Comparison of ENCODE assay signal across 23 cellular contexts in the genomic region with DNA sequence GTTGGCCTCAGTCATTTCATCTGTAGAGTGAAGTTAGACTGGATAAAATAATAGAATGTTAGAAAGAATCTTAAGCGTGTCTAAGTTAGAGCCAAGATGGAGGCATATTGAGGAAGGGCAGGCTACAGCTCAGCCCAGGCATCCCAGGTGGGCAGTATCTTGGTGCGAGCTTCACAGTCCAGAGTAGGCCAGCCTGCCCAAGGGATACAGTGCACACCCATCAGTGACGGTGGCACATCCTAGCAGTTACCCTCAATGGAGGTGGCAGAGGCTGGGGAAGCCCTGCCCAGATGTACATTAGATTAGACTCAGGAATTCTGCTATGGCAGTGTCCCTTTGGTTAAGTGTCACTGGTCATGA. TPM values are rescaled to one million over a fixed set of nuclear protein-coding genes. Genes with fewer than 3 reads are reported as not detected.
DNase-seq lines count a peak whose midpoint lies in the region; ATAC-seq and TF ChIP-seq lines count a peak whose summit lies in the region.
"Had no signal": no experiment of that assay in that cellular context is flagged by ENCODE, and none has a peak within 500 bp of the region (broad histone marks: within the 10 kb centered on the region; RNA-seq: fewer than 3 reads in every experiment).

No MANE protein-coding gene starts in this region.

- H2BK120ac ChIP-seq in H9 (ENCODE audit: low read depth, low read length, poor library complexity, severe bottlenecking): no peak overlapping the region

- H3K27me3 Mint-ChIP-seq in H9 (ENCODE audit: low read depth) (no peaks in the 10 kb centered on the region), endodermal cell (ENCODE audit: insufficient read depth) (no peaks in the 10 kb centered on the region), osteocyte (ENCODE audit: unreplicated experiment) (no peaks in the 10 kb centered on the region)
- H3K27me3 Mint-ChIP-seq: CD4-positive, CD25-positive, alpha-beta regulatory T cell had no signal

- H3K36me3 Mint-ChIP-seq in H9 (ENCODE audit: insufficient read depth in 1 of 3, low read depth in 3 of 3) (peaks cover 2 to 21% (median 16%) of the 10 kb centered on the region in 3 experiments; a peak in 6 of 7 replicates), endodermal cell (ENCODE audit: low read depth) (peaks cover 59% of the 10 kb centered on the region), osteocyte (ENCODE audit: unreplicated experiment) (peaks cover 31% of the 10 kb centered on the region)

- no peak overlapping the region for H2AK5ac ChIP-seq in H9 (ENCODE audit: insufficient read length, low read length)

- H3K4me3 Mint-ChIP-seq in H9 (no peak overlapping the region), endodermal cell (no peak overlapping the region), osteocyte (ENCODE audit: unreplicated experiment) (no peak overlapping the region)
- H3K4me3 Mint-ChIP-seq: CD4-positive, CD25-positive, alpha-beta regulatory T cell had no signal

- H3K79me2 ChIP-seq in H9 (ENCODE audit: insufficient read depth, low read length): no peaks in the 10 kb centered on the region

- no peak overlapping the region for H3K4me2 ChIP-seq in H9 (ENCODE audit: insufficient read depth, insufficient read length, low read length)
- H3K4me2 ChIP-seq: A549 had no signal

- no peak overlapping the region for H2BK15ac ChIP-seq in H9 (ENCODE audit: low read depth, low read length)

- no peak overlapping the region for H3K56ac ChIP-seq in H9 (ENCODE audit: insufficient read length, low read depth, low read length)

- no peak for TF ChIP-seq CTCF in H9 (conservative IDR thresholded peaks at IDR 0.05)
- TF ChIP-seq CTCF in endodermal cell (conservative IDR thresholded peaks at IDR 0.05): no peak
- no peak for TF ChIP-seq CTCF in osteocyte (IDR thresholded peaks at IDR 0.05)

- H3K27me3 ChIP-seq in H9 (ENCODE audit: insufficient read depth, low read length) (no peaks in the 10 kb centered on the region), endodermal cell (ENCODE audit: control insufficient read depth, insufficient read depth, low read length, poor library complexity, severe bottlenecking) (no peaks in the 10 kb centered on the region), HAP-1 (ENCODE audit: low read depth) (no peaks in the 10 kb centered on the region)

- peak overlapping the region; percentile 52 for H2BK12ac ChIP-seq in H9 (ENCODE audit: insufficient read length, low read depth, low read length)

- H4K5ac ChIP-seq in H9 (ENCODE audit: insufficient read length, low read depth, low read length): no peak overlapping the region

- H4K91ac ChIP-seq in H9 (ENCODE audit: insufficient read length, low read depth, low read length): no peak overlapping the region

- H3K23ac ChIP-seq in H9 (ENCODE audit: insufficient read length, low read depth, low read length): no peak overlapping the region

- no peaks in the 10 kb centered on the region for H3K9me3 ChIP-seq in H9 (ENCODE audit: control insufficient read depth, low read depth, low read length)
- no peaks in the 10 kb centered on the region for H3K9me3 ChIP-seq in SK-N-MC (ENCODE audit: low read depth, low read length)
- H3K9me3 ChIP-seq in endodermal cell (ENCODE audit: control insufficient read depth, low read length): no peaks in the 10 kb centered on the region
- H3K9me3 ChIP-seq in HAP-1: no peaks in the 10 kb centered on the region
- H3K9me3 ChIP-seq: A549 had no signal

- H3K23me2 ChIP-seq in H9 (ENCODE audit: insufficient read length, low read depth, low read length, poor library complexity, severe bottlenecking): no peaks in the 10 kb centered on the region

- peak overlapping the region; percentile 6 for H3K18ac ChIP-seq in H9 (ENCODE audit: insufficient read length, low read depth, low read length)

- DNase-seq in H9 (no peak), SK-N-MC (ENCODE audit: low read depth, low spot score) (no peak), endodermal cell (no peak), osteocyte (ENCODE audit: extremely low spot score, unreplicated experiment) (no peak), occipital lobe (lab: John Stamatoyannopoulos, UW) (no peak), HT-29 (ENCODE audit: low spot score) (no peak), HAP-1 (ENCODE audit: low spot score in 2 of 2) (no peak)
- DNase-seq: CD4-positive, CD25-positive, alpha-beta regulatory T cell; COR-L47; DMS79; GOT3; KG1; MV-4-11; NCI-H1105 treated with DMSO at 0.1 percent for 48 hours; NCI-H226; NCI-H510A treated with DMSO at 0.1 percent for 48 hours; NCI-H748 treated with DMSO at 0.1 percent for 48 hours; NK-92 treated with Interleukin-12 subunit alpha and Interleukin-12 subunit beta, amount 100 ng/mL, for 24 hours; SIG-M5 had no signal

- H3K27ac Mint-ChIP-seq in H9 (peak overlapping the region; percentile 61 to 93 (median 89); a peak in 4 of 7 replicates), endodermal cell (peak overlapping the region; percentile 63), osteocyte (ENCODE audit: unreplicated experiment) (peak overlapping the region; percentile 93)
- H3K27ac Mint-ChIP-seq: CD4-positive, CD25-positive, alpha-beta regulatory T cell had no signal

- H3K4me1 Mint-ChIP-seq in H9: peaks cover 15 to 34% of the 10 kb centered on the region in 2 experiments
- peaks cover 14% of the 10 kb centered on the region for H3K4me1 Mint-ChIP-seq in endodermal cell
- H3K4me1 Mint-ChIP-seq in osteocyte (ENCODE audit: unreplicated experiment): peaks cover 14% of the 10 kb centered on the region

- peak overlapping the region; percentile 18 for H3K27ac ChIP-seq in H9 (ENCODE audit: insufficient read length, low read depth, low read length)
- H3K27ac ChIP-seq in SK-N-MC: peak overlapping the region; percentile 52
- H3K27ac ChIP-seq in endodermal cell (ENCODE audit: low read depth, low read length): no peak overlapping the region
- H3K27ac ChIP-seq: A549 had no signal

- in situ Hi-C loops in HAP-1 (cut with MboI; ENCODE audit: low sequenced_read_pairs): no loop called here

- no peak overlapping the region for H4K8ac ChIP-seq in H9 (replicated peaks; ENCODE audit: insufficient read length, low read depth, low read length)

- H2BK20ac ChIP-seq in H9 (ENCODE audit: low read depth, low read length, poor library complexity, severe bottlenecking): no peak overlapping the region

- H3T11ph ChIP-seq in H9 (ENCODE audit: low read length): no peak overlapping the region

- no peak for ATAC-seq in GM18502 (IDR thresholded peaks at IDR 0.05; ENCODE audit: poor library complexity, unreplicated experiment)
- ATAC-seq: SK-N-SH treated with all-trans-retinoic acid at 6 μM for 48 hours had no signal

- peaks cover 22% of the 10 kb centered on the region for H3K36me3 ChIP-seq in SK-N-MC (ENCODE audit: insufficient read depth, low read length)
- H3K36me3 ChIP-seq in endodermal cell (ENCODE audit: control insufficient read depth, insufficient read depth, low read length): peaks cover 36% of the 10 kb centered on the region
- H3K36me3 ChIP-seq in HAP-1 (replicated peaks): no peaks in the 10 kb centered on the region; the same call in 1 of the 2 replicates

- peaks cover 6% of the 10 kb centered on the region; the same call in 1 of the 2 replicates for H3K4me1 ChIP-seq in H9 (ENCODE audit: insufficient read depth, low read length)
- no peaks in the 10 kb centered on the region for H3K4me1 ChIP-seq in endodermal cell (ENCODE audit: control insufficient read depth, insufficient read depth, low read length)
- no peaks in the 10 kb centered on the region for H3K4me1 ChIP-seq in HAP-1
- H3K4me1 ChIP-seq: A549 had no signal

- no peak overlapping the region for H3K4ac ChIP-seq in H9 (ENCODE audit: low read depth, low read length)

- no peak overlapping the region; the same call in 1 of the 2 replicates for H3K14ac ChIP-seq in H9 (ENCODE audit: insufficient read depth, low read length)

- no peak overlapping the region for H2AFZ ChIP-seq in H9 (ENCODE audit: low read length)

- no peak overlapping the region for H2BK5ac ChIP-seq in H9 (ENCODE audit: insufficient read length, low read length)

- H3K4me3 ChIP-seq in SK-N-MC (no peak overlapping the region), endodermal cell (ENCODE audit: low read length) (no peak overlapping the region), HAP-1 (no peak overlapping the region)
- H3K4me3 ChIP-seq: A549 had no signal

- no CpG with 5 or more reads among the region's 3 CpGs for WGBS in H9 (ENCODE audit: extremely low coverage, insufficient read length, low lambda C conversion rate)
- 93 to 100% methylated on average over 1 to 3 of the region's 3 CpGs for WGBS in endodermal cell (ENCODE audit: insufficient coverage in 1 of 2, insufficient read length in 1 of 2), 2 experiments

- H3K79me1 ChIP-seq in H9 (ENCODE audit: insufficient read depth, low read depth, low read length, poor library complexity, severe bottlenecking): no peaks in the 10 kb centered on the region

- H3K9ac ChIP-seq in H9 (ENCODE audit: extremely low read depth, insufficient read length, low read length): no peak overlapping the region
- no peak overlapping the region for H3K9ac ChIP-seq in SK-N-MC (ENCODE audit: insufficient read length)
- no peak overlapping the region for H3K9ac ChIP-seq in endodermal cell (ENCODE audit: extremely low read depth, low read length, poor library complexity, severe bottlenecking)

- no peaks in the 10 kb centered on the region for H4K20me1 ChIP-seq in H9 (ENCODE audit: control insufficient read depth, insufficient read depth, insufficient read length)

- H3K9me3 Mint-ChIP-seq in H9 (no peaks in the 10 kb centered on the region), endodermal cell (no peaks in the 10 kb centered on the region), osteocyte (ENCODE audit: unreplicated experiment) (no peaks in the 10 kb centered on the region)

RNA-seq across cellular contexts. Expression of a gene that starts 21.5 kb away (rescaled TPM):
- 21.4 and 22.3 TPM in 2 replicates for total RNA-seq in H9 (2021)
- total RNA-seq in endodermal cell: 10 to 100 TPM; 28.1 to 47.9 TPM
- 34.8 TPM for polyA plus RNA-seq in endodermal cell (2013, experiment 1 of 2)
- 32.3 TPM for polyA plus RNA-seq in endodermal cell (2013, experiment 2 of 2)
- 30.8 and 31.2 TPM in 2 replicates for total RNA-seq in osteocyte
- total RNA-seq in occipital lobe: 9.7 TPM
- total RNA-seq in HT-29 (2014; rRNA removed; shearing (Covaris generic)): 9.8 and 14.0 TPM in 2 replicates

RNA-seq across cellular contexts. Expression of a gene that starts 35.2 kb away (rescaled TPM):
- total RNA-seq in H9 (2021) (36.4 and 36.7 TPM in 2 replicates), endodermal cell (10 to 100 TPM; 64.9 to 70.0 TPM), osteocyte (18.8 and 24.5 TPM in 2 replicates), occipital lobe (41.5 TPM)
- 70.6 TPM for polyA plus RNA-seq in endodermal cell (2013, experiment 1 of 2)
- 67.4 TPM for polyA plus RNA-seq in endodermal cell (2013, experiment 2 of 2)
- total RNA-seq in HT-29 (2014; rRNA removed; shearing (Covaris generic)): 14.0 and 14.4 TPM in 2 replicates

RNA-seq across cellular contexts. Expression of a gene that starts 35.2 kb away (rescaled TPM):
- total RNA-seq in H9 (2021): 109 TPM in 2 replicates
- 100 to 1,000 TPM in 1 of 2 donors, 10 to 100 TPM in 1; 93.9 to 147 TPM for total RNA-seq in endodermal cell
- 77.6 TPM for polyA plus RNA-seq in endodermal cell (2013, experiment 1 of 2)
- 78.7 TPM for polyA plus RNA-seq in endodermal cell (2013, experiment 2 of 2)
- total RNA-seq in osteocyte: 14.9 and 17.4 TPM in 2 replicates
- total RNA-seq in occipital lobe: 1.1 TPM
- 68.9 and 77.6 TPM in 2 replicates for total RNA-seq in HT-29 (2014; rRNA removed; shearing (Covaris generic))

RNA-seq across cellular contexts. Expression of a gene that starts 47.0 kb away (rescaled TPM):
- total RNA-seq in H9 (2021) (127 and 133 TPM in 2 replicates), endodermal cell (10 to 100 TPM; 35.7 to 82.5 TPM), osteocyte (28.9 and 30.0 TPM in 2 replicates), occipital lobe (0.94 TPM)
- polyA plus RNA-seq in endodermal cell (2013, experiment 1 of 2): 18.6 TPM
- polyA plus RNA-seq in endodermal cell (2013, experiment 2 of 2): 17.4 TPM
- total RNA-seq in HT-29 (2014; rRNA removed; shearing (Covaris generic)): 51.0 and 54.4 TPM in 2 replicates
- total RNA-seq: CD4-positive, CD25-positive, alpha-beta regulatory T cell had no signal
- polyA plus RNA-seq: CD4-positive, CD25-positive, alpha-beta regulatory T cell had no signal

RNA-seq across cellular contexts. Expression of a gene that starts 55.4 kb away (rescaled TPM):
- total RNA-seq in H9 (2021) (0.20 TPM in 2 replicates), endodermal cell (under 1 TPM; 0.22 to 0.29 TPM), osteocyte (not detected in 2 replicates), occipital lobe (not detected)
- polyA plus RNA-seq in endodermal cell (2013, experiment 1 of 2): not detected
- polyA plus RNA-seq in endodermal cell (2013, experiment 2 of 2): not detected
- total RNA-seq in HT-29 (2014; rRNA removed; shearing (Covaris generic)): 0.10 and 0.94 TPM in 2 replicates
- total RNA-seq: CD4-positive, CD25-positive, alpha-beta regulatory T cell had no signal
- polyA plus RNA-seq: A549; BJ; CD4-positive, CD25-positive, alpha-beta regulatory T cell had no signal
